9 cellular contexts compared by ENCODE assay signal in the genomic region with DNA sequence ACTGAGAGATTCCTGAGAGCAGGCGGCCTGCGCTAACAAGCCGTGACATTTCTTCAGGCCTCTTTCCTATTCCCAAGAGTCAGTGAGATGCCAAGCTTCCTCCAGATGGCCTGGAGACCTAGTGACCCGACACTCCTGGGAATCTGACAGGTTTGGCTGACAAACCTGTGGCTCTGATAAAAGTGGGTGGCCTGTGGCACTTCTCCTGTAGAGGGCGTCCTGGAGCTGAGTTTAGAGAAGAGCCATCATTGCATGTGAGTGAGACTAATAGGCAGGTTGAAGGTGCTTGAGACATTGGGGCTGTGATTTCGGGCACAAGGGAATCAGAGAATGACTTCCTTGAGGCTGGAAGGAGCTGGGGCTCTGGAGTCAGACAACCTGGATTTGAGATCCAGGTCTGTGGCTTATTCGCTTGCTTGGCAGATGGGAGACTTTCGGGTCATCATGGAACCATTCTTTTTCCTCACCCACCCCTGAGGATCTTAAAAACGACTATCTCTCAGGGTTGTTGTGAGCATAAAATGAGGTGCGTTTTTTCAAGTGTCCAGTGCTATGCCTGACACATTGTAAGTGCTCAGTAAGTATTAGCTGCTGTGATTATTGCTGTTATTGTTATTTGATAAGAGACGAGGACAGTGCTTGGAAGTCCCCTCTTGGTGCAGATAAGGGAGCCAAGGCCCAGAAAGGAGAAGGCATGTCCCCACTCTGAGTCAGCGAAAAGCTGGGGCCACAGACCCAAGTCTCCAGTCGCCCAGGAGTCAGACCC.
DNase-seq lines count a peak whose midpoint lies in the region; TF ChIP-seq lines count a peak whose summit lies in the region.
"Had no signal": no experiment of that assay in that cellular context is flagged by ENCODE, and none has a peak within 500 bp of the region (broad histone marks: within the 10 kb centered on the region; RNA-seq: fewer than 3 reads in every experiment).

No MANE protein-coding gene starts in this region.

- no peaks in the 10 kb centered on the region for H3K9me3 Mint-ChIP-seq in progenitor cell of endocrine pancreas (ENCODE audit: low read depth)

- H3K27ac Mint-ChIP-seq in progenitor cell of endocrine pancreas: peak overlapping the region; percentile 50

- H3K4me3 ChIP-seq in AG10803 (ENCODE audit: low read length) (no peak overlapping the region), GM12865 (ENCODE audit: low read depth, low read length) (no peak overlapping the region)
- H3K4me3 ChIP-seq: lung had no signal

- H3K4me1 Mint-ChIP-seq in progenitor cell of endocrine pancreas (ENCODE audit: low read depth): peaks cover 6% of the 10 kb centered on the region

- peak; percentile 61 for TF ChIP-seq CTCF in AG10803 (conservative IDR thresholded peaks at IDR 0.05; ENCODE audit: low read length)
- peak; percentile 69 for TF ChIP-seq CTCF in GM12865 (IDR thresholded peaks at IDR 0.05; ENCODE audit: insufficient read depth, low read depth, low read length, missing control alignments)
- peak; percentile 57 for TF ChIP-seq CTCF in progenitor cell of endocrine pancreas (IDR thresholded peaks at IDR 0.05; ENCODE audit: unreplicated experiment)

- peak; percentile 19 for DNase-seq in AG10803 (ENCODE audit: low read depth)
- peak; percentile 41 for DNase-seq in GM12865 (ENCODE audit: low read depth)
- peak; percentile 45 for DNase-seq in NCI-H748 (lab: John Stamatoyannopoulos, UW; ENCODE audit: unreplicated experiment)
- peak; percentile 27 to 63 for DNase-seq in dermis microvascular lymphatic vessel endothelial cell (ENCODE audit: low read depth in 2 of 2)
- peak; percentile 29 for DNase-seq in progenitor cell of endocrine pancreas (ENCODE audit: low spot score, unreplicated experiment)
- DNase-seq in activated effector memory CD4-positive, alpha-beta T cell treated with anti-CD3 and anti-CD28 coated beads, Interleukin-2, amount 50 U/mL, for 16 hours: no peak
- no peak for DNase-seq in DMS79 treated with DMSO at 0.1 percent for 48 hours (lab: John Stamatoyannopoulos, UW)
- DNase-seq in activated effector memory CD4-positive, alpha-beta T cell treated with Interleukin-2 at 50 U/mL for 16 hours: no peak

- H3K36me3 Mint-ChIP-seq in progenitor cell of endocrine pancreas (ENCODE audit: insufficient read depth): no peaks in the 10 kb centered on the region

- peaks cover 26% of the 10 kb centered on the region for H3K27me3 Mint-ChIP-seq in progenitor cell of endocrine pancreas

- H3K4me3 Mint-ChIP-seq in progenitor cell of endocrine pancreas (ENCODE audit: low read depth): no peak overlapping the region

Comparison
In these comparisons a context has a peak if more than half of its experiments do, and no peak if none do; other contexts are left out.
1. DNase-seq: peak in AG10803 (single experiment), GM12865 (single experiment), NCI-H748 (single experiment), dermis microvascular lymphatic vessel endothelial cell (2 of 2) and progenitor cell of endocrine pancreas (single experiment); none in activated effector memory CD4-positive, alpha-beta T cell treated with anti-CD3 and anti-CD28 coated beads, Interleukin-2, amount 50 U/mL, for 16 hours (single experiment), DMS79 treated with DMSO at 0.1 percent for 48 hours (single experiment) and activated effector memory CD4-positive, alpha-beta T cell treated with Interleukin-2 at 50 U/mL for 16 hours (single experiment).
2. Peak in every context shown above with its lines, with median percentiles within 50 percentile points of each other: CTCF ChIP-seq.